Comparison of ENCODE assay signal across 1 cellular context in the genomic region with DNA sequence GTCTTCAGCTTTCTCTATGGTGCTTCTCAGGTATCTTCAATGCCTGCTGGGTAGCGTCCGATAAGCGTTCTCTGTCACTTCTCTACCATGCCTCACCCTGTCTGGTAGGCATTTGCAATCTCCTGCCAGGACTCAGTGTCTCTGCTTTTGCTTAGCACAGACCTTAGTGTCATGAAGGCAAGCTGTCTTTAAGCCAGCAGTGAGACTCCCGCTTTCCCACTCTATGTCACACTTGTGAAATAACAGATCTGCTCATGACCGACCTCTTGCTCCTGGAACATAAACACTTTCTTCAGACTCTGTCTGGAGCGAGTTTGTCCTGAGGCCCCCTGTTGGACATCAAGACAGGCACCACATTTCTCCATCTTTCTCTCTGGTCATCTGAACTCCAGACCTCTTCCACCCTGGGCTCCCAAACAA.
TF ChIP-seq lines count a peak whose summit lies in the region.

No MANE protein-coding gene starts in this region.

TF ChIP-seq in K562, 482 proteins besides CTCF, POLR2A, EP300 and RAD21 (continued from another document and continues in another):
- TF ChIP-seq, protein P1, sequence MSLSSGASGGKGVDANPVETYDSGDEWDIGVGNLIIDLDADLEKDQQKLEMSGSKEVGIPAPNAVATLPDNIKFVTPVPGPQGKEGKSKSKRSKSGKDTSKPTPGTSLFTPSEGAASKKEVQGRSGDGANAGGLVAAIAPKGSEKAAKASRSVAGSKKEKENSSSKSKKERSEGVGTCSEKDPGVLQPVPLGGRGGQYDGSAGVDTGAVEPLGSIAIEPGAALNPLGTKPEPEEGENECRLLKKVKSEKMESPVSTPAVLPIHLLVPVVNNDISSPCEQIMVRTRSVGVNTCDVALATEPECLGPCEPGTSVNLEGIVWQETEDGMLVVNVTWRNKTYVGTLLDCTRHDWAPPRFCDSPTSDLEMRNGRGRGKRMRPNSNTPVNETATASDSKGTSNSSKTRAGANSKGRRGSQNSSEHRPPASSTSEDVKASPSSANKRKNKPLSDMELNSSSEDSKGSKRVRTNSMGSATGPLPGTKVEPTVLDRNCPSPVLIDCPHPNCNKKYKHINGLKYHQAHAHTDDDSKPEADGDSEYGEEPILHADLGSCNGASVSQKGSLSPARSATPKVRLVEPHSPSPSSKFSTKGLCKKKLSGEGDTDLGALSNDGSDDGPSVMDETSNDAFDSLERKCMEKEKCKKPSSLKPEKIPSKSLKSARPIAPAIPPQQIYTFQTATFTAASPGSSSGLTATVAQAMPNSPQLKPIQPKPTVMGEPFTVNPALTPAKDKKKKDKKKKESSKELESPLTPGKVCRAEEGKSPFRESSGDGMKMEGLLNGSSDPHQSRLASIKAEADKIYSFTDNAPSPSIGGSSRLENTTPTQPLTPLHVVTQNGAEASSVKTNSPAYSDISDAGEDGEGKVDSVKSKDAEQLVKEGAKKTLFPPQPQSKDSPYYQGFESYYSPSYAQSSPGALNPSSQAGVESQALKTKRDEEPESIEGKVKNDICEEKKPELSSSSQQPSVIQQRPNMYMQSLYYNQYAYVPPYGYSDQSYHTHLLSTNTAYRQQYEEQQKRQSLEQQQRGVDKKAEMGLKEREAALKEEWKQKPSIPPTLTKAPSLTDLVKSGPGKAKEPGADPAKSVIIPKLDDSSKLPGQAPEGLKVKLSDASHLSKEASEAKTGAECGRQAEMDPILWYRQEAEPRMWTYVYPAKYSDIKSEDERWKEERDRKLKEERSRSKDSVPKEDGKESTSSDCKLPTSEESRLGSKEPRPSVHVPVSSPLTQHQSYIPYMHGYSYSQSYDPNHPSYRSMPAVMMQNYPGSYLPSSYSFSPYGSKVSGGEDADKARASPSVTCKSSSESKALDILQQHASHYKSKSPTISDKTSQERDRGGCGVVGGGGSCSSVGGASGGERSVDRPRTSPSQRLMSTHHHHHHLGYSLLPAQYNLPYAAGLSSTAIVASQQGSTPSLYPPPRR (CRISPR knock-in tag; IDR thresholded peaks at IDR 0.05; ENCODE audit: borderline replicate concordance): no peak
- TF ChIP-seq RFX1 (IDR thresholded peaks at IDR 0.05) (no peak), FOXK2 (conservative IDR thresholded peaks at IDR 0.05 in 1 of 2, IDR thresholded peaks at IDR 0.05 in 1 of 2; ENCODE audit: low read depth in 2 of 2) (peak in 1 of 2 experiments; percentile 33; a peak in 1 of 4 replicates), CC2D1A (IDR thresholded peaks at IDR 0.05) (0 out of 2 replicates have a peak, but pooled peaks have one; percentile 58), CTBP1 (IDR thresholded peaks at IDR 0.05; ENCODE audit: borderline replicate concordance) (peak; percentile 52; the same call in 1 of the 2 replicates), SMARCE1 (IDR thresholded peaks at IDR 0.05) (peak; percentile 50; the same call in 1 of the 2 replicates), NFATC3 (IDR thresholded peaks at IDR 0.05) (0 out of 2 replicates have a peak, but pooled peaks have one; percentile 27), SREBF2 (CRISPR knock-in tag; IDR thresholded peaks at IDR 0.05) (no peak), TFAM (CRISPR knock-in tag; conservative IDR thresholded peaks at IDR 0.05) (no peak), LEF1 (IDR thresholded peaks at IDR 0.05) (peak; percentile 71), EP400 (IDR thresholded peaks at IDR 0.05) (peak; percentile 33; the same call in 1 of the 2 replicates), HDAC2 (IDR thresholded peaks at IDR 0.05) (peak; percentile 67), U2AF2 (optimal IDR thresholded peaks at IDR 0.05; ENCODE audit: low read depth, low read length) (no peak), HNRNPLL (IDR thresholded peaks at IDR 0.05; ENCODE audit: low read depth, low read length, poor library complexity, severe bottlenecking) (no peak), EHMT2 (IDR thresholded peaks at IDR 0.05) (0 out of 2 replicates have a peak, but pooled peaks have one; percentile 68), SMARCA5 (IDR thresholded peaks at IDR 0.05) (peak; percentile 53; the same call in 1 of the 2 replicates), TAF9B (IDR thresholded peaks at IDR 0.05; ENCODE audit: partially characterized antibody) (peak; percentile 33), SMARCA4 (IDR thresholded peaks at IDR 0.05) (peak; percentile 67), L3MBTL2 (IDR thresholded peaks at IDR 0.05) (peak; percentile 50), DPF2 (IDR thresholded peaks at IDR 0.05) (peak; percentile 74), NR2C2 (CRISPR knock-in tag; IDR thresholded peaks at IDR 0.05) (no peak), NR2C2 (tag; IDR thresholded peaks at IDR 0.05) (peak; percentile 46; the same call in 1 of the 2 replicates), TOE1 (IDR thresholded peaks at IDR 0.05; ENCODE audit: borderline replicate concordance) (0 out of 2 replicates have a peak, but pooled peaks have one; percentile 49), TOE1 (CRISPR knock-in tag; IDR thresholded peaks at IDR 0.05; ENCODE audit: borderline replicate concordance, low read depth) (no peak), ZEB2 (IDR thresholded peaks at IDR 0.05) (peak; percentile 36; the same call in 1 of the 2 replicates), NCOR1 (IDR thresholded peaks at IDR 0.05) (peak; percentile 17; the same call in 1 of the 2 replicates)
- TF ChIP-seq, protein P2, sequence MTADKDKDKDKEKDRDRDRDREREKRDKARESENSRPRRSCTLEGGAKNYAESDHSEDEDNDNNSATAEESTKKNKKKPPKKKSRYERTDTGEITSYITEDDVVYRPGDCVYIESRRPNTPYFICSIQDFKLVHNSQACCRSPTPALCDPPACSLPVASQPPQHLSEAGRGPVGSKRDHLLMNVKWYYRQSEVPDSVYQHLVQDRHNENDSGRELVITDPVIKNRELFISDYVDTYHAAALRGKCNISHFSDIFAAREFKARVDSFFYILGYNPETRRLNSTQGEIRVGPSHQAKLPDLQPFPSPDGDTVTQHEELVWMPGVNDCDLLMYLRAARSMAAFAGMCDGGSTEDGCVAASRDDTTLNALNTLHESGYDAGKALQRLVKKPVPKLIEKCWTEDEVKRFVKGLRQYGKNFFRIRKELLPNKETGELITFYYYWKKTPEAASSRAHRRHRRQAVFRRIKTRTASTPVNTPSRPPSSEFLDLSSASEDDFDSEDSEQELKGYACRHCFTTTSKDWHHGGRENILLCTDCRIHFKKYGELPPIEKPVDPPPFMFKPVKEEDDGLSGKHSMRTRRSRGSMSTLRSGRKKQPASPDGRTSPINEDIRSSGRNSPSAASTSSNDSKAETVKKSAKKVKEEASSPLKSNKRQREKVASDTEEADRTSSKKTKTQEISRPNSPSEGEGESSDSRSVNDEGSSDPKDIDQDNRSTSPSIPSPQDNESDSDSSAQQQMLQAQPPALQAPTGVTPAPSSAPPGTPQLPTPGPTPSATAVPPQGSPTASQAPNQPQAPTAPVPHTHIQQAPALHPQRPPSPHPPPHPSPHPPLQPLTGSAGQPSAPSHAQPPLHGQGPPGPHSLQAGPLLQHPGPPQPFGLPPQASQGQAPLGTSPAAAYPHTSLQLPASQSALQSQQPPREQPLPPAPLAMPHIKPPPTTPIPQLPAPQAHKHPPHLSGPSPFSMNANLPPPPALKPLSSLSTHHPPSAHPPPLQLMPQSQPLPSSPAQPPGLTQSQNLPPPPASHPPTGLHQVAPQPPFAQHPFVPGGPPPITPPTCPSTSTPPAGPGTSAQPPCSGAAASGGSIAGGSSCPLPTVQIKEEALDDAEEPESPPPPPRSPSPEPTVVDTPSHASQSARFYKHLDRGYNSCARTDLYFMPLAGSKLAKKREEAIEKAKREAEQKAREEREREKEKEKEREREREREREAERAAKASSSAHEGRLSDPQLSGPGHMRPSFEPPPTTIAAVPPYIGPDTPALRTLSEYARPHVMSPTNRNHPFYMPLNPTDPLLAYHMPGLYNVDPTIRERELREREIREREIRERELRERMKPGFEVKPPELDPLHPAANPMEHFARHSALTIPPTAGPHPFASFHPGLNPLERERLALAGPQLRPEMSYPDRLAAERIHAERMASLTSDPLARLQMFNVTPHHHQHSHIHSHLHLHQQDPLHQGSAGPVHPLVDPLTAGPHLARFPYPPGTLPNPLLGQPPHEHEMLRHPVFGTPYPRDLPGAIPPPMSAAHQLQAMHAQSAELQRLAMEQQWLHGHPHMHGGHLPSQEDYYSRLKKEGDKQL (CRISPR knock-in tag; IDR thresholded peaks at IDR 0.05; ENCODE audit: borderline replicate concordance): no peak
- TF ChIP-seq, protein P3, sequence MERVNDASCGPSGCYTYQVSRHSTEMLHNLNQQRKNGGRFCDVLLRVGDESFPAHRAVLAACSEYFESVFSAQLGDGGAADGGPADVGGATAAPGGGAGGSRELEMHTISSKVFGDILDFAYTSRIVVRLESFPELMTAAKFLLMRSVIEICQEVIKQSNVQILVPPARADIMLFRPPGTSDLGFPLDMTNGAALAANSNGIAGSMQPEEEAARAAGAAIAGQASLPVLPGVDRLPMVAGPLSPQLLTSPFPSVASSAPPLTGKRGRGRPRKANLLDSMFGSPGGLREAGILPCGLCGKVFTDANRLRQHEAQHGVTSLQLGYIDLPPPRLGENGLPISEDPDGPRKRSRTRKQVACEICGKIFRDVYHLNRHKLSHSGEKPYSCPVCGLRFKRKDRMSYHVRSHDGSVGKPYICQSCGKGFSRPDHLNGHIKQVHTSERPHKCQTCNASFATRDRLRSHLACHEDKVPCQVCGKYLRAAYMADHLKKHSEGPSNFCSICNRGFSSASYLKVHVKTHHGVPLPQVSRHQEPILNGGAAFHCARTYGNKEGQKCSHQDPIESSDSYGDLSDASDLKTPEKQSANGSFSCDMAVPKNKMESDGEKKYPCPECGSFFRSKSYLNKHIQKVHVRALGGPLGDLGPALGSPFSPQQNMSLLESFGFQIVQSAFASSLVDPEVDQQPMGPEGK (CRISPR knock-in tag; IDR thresholded peaks at IDR 0.05; ENCODE audit: borderline replicate concordance): no peak
- TF ChIP-seq, protein P4, sequence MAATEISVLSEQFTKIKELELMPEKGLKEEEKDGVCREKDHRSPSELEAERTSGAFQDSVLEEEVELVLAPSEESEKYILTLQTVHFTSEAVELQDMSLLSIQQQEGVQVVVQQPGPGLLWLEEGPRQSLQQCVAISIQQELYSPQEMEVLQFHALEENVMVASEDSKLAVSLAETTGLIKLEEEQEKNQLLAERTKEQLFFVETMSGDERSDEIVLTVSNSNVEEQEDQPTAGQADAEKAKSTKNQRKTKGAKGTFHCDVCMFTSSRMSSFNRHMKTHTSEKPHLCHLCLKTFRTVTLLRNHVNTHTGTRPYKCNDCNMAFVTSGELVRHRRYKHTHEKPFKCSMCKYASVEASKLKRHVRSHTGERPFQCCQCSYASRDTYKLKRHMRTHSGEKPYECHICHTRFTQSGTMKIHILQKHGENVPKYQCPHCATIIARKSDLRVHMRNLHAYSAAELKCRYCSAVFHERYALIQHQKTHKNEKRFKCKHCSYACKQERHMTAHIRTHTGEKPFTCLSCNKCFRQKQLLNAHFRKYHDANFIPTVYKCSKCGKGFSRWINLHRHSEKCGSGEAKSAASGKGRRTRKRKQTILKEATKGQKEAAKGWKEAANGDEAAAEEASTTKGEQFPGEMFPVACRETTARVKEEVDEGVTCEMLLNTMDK (IDR thresholded peaks at IDR 0.05; ENCODE audit: borderline replicate concordance, insufficient read depth, low read depth, low read length, poor library complexity, severe bottlenecking): peak; percentile 68
- TF ChIP-seq, protein P5, sequence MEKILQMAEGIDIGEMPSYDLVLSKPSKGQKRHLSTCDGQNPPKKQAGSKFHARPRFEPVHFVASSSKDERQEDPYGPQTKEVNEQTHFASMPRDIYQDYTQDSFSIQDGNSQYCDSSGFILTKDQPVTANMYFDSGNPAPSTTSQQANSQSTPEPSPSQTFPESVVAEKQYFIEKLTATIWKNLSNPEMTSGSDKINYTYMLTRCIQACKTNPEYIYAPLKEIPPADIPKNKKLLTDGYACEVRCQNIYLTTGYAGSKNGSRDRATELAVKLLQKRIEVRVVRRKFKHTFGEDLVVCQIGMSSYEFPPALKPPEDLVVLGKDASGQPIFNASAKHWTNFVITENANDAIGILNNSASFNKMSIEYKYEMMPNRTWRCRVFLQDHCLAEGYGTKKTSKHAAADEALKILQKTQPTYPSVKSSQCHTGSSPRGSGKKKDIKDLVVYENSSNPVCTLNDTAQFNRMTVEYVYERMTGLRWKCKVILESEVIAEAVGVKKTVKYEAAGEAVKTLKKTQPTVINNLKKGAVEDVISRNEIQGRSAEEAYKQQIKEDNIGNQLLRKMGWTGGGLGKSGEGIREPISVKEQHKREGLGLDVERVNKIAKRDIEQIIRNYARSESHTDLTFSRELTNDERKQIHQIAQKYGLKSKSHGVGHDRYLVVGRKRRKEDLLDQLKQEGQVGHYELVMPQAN (IDR thresholded peaks at IDR 0.05; ENCODE audit: borderline replicate concordance): peak; percentile 26; the same call in 1 of the 2 replicates
- TF ChIP-seq, protein P6, sequence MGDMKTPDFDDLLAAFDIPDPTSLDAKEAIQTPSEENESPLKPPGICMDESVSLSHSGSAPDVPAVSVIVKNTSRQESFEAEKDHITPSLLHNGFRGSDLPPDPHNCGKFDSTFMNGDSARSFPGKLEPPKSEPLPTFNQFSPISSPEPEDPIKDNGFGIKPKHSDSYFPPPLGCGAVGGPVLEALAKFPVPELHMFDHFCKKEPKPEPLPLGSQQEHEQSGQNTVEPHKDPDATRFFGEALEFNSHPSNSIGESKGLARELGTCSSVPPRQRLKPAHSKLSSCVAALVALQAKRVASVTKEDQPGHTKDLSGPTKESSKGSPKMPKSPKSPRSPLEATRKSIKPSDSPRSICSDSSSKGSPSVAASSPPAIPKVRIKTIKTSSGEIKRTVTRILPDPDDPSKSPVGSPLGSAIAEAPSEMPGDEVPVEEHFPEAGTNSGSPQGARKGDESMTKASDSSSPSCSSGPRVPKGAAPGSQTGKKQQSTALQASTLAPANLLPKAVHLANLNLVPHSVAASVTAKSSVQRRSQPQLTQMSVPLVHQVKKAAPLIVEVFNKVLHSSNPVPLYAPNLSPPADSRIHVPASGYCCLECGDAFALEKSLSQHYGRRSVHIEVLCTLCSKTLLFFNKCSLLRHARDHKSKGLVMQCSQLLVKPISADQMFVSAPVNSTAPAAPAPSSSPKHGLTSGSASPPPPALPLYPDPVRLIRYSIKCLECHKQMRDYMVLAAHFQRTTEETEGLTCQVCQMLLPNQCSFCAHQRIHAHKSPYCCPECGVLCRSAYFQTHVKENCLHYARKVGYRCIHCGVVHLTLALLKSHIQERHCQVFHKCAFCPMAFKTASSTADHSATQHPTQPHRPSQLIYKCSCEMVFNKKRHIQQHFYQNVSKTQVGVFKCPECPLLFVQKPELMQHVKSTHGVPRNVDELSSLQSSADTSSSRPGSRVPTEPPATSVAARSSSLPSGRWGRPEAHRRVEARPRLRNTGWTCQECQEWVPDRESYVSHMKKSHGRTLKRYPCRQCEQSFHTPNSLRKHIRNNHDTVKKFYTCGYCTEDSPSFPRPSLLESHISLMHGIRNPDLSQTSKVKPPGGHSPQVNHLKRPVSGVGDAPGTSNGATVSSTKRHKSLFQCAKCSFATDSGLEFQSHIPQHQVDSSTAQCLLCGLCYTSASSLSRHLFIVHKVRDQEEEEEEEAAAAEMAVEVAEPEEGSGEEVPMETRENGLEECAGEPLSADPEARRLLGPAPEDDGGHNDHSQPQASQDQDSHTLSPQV (IDR thresholded peaks at IDR 0.05): peak; percentile 89
- TF ChIP-seq, protein P7, sequence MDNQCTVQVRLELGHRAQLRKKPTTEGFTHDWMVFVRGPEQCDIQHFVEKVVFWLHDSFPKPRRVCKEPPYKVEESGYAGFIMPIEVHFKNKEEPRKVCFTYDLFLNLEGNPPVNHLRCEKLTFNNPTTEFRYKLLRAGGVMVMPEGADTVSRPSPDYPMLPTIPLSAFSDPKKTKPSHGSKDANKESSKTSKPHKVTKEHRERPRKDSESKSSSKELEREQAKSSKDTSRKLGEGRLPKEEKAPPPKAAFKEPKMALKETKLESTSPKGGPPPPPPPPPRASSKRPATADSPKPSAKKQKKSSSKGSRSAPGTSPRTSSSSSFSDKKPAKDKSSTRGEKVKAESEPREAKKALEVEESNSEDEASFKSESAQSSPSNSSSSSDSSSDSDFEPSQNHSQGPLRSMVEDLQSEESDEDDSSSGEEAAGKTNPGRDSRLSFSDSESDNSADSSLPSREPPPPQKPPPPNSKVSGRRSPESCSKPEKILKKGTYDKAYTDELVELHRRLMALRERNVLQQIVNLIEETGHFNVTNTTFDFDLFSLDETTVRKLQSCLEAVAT (IDR thresholded peaks at IDR 0.05): peak in 1 of 2 experiments; percentile 59; a peak in 1 of 4 replicates
